In genomic region chr22:26613753-26614152, GRCh38 we compare ENCODE assay signal across 12 cellular contexts. TPM values are rescaled to one million over a fixed set of nuclear protein-coding genes. Genes with fewer than 3 reads are reported as not detected.
A peak's percentile ranks its signal among the peaks of the same experiment; 100 is the strongest.
DNase-seq lines count a peak whose midpoint lies in the region; TF ChIP-seq lines count a peak whose summit lies in the region.
"Not testable (repeated sequence)": the region's sequence is repeated elsewhere in the genome, so short reads cannot be mapped to it uniquely, and the experiment has no call there.
"Had no signal": no experiment of that assay in that cellular context is flagged by ENCODE, and none has a peak within 500 bp of the region (broad histone marks: within the 10 kb centered on the region; RNA-seq: fewer than 3 reads in every experiment).

No MANE protein-coding gene starts in this region.

- H3K36me3 ChIP-seq in BLaER1 treated with 17β-estradiol and CSF1 and Interleukin-3, amounts not matched to agents 10 nM and 100 nM; HUES48 (ENCODE audit: control insufficient read depth, insufficient read depth, low read length); mesendoderm (ENCODE audit: control insufficient read depth, insufficient read depth, low read length): not testable (repeated sequence)

- H2BK5ac ChIP-seq in mesendoderm (ENCODE audit: low read length), result not testable (repeated sequence)

- peak overlapping the region; percentile 19 for H3K27ac Mint-ChIP-seq in dendritic cell treated with granulocyte-macrophage colony-stimulating factor and Interleukin-4, amounts not matched to agents 40 ng/mL and 50 ng/mL, for 4 days
- not testable (repeated sequence) for H3K27ac Mint-ChIP-seq in glutamatergic neuron (ENCODE audit: unreplicated experiment)

- WGBS in mesendoderm (ENCODE audit: extremely low coverage, insufficient coverage, low lambda C conversion rate), result no CpG with 5 or more reads among the region's 10 CpGs

- not testable (repeated sequence) for H3K36me3 Mint-ChIP-seq in dendritic cell treated with granulocyte-macrophage colony-stimulating factor and Interleukin-4, amounts not matched to agents 40 ng/mL and 50 ng/mL, for 4 days (ENCODE audit: low read depth); glutamatergic neuron (ENCODE audit: unreplicated experiment)

- not testable (repeated sequence) for H3K18ac ChIP-seq in mesendoderm (ENCODE audit: low read length)

- not testable (repeated sequence) for H3K79me2 ChIP-seq in mesendoderm (ENCODE audit: control insufficient read depth, insufficient read depth, low read length)

- not testable (repeated sequence) for H3K4me3 ChIP-seq in BLaER1 treated with 17β-estradiol and CSF1 and Interleukin-3, amounts not matched to agents 10 nM and 100 nM; mesendoderm (ENCODE audit: low read length)
- H3K4me3 ChIP-seq in HUES48 (ENCODE audit: low read depth, low read length), result peak overlapping the region; percentile 18; the same call in 1 of the 2 replicates

- H4K20me1 ChIP-seq in BLaER1 treated with 17β-estradiol and CSF1 and Interleukin-3, amounts not matched to agents 10 nM and 100 nM, result not testable (repeated sequence)

- H3K9me3 ChIP-seq in BLaER1 treated with 17β-estradiol and CSF1 and Interleukin-3, amounts not matched to agents 10 nM and 100 nM (replicated peaks in 1 of 11); HUES48 (ENCODE audit: control insufficient read depth, insufficient read depth, low read length): not testable (repeated sequence)

- DNase-seq in NCI-H146 (lab: John Stamatoyannopoulos, UW), result peak; percentile 34
- DNase-seq in glutamatergic neuron, result not testable (repeated sequence)
- peak; percentile 68 for DNase-seq in mesendoderm

- not testable (repeated sequence) for H3K56ac ChIP-seq in mesendoderm (ENCODE audit: low read length)

- not testable (repeated sequence) for H2BK120ac ChIP-seq in mesendoderm (ENCODE audit: low read depth, low read length)

- not testable (repeated sequence) for H3K23ac ChIP-seq in mesendoderm (ENCODE audit: low read length)

- not testable (repeated sequence) for H3K4me3 Mint-ChIP-seq in dendritic cell treated with granulocyte-macrophage colony-stimulating factor and Interleukin-4, amounts not matched to agents 40 ng/mL and 50 ng/mL, for 4 days
- H3K4me3 Mint-ChIP-seq in glutamatergic neuron (ENCODE audit: unreplicated experiment), result peak overlapping the region; percentile 54

- H3K27me3 ChIP-seq in BLaER1 treated with 17β-estradiol and CSF1 and Interleukin-3, amounts not matched to agents 10 nM and 100 nM; mesendoderm (ENCODE audit: insufficient read depth, low read length, poor library complexity): not testable (repeated sequence)
- peaks cover 34% of the 10 kb centered on the region for H3K27me3 ChIP-seq in HUES48 (ENCODE audit: control insufficient read depth, insufficient read depth, low read length)

- peak overlapping the region in 9 of 11 experiments; percentile 72 to 92 (median 84); a peak in 16 of 22 replicates for H3K4me2 ChIP-seq in BLaER1 treated with 17β-estradiol and CSF1 and Interleukin-3, amounts not matched to agents 10 nM and 100 nM
- not testable (repeated sequence) for H3K4me2 ChIP-seq in mesendoderm (ENCODE audit: low read length)

- H2AK5ac ChIP-seq in mesendoderm (ENCODE audit: low read length), result not testable (repeated sequence)

- not testable (repeated sequence) for H4K5ac ChIP-seq in mesendoderm (ENCODE audit: low read length)

- intact Hi-C loops in dendritic cell treated with granulocyte-macrophage colony-stimulating factor and Interleukin-4, amounts not matched to agents 40 ng/mL and 50 ng/mL, for 4 days (cut with micrococcal nuclease), result not testable (repeated sequence)

- peak overlapping the region in 4 of 11 experiments; percentile 68 to 87 (median 75); a peak in 6 of 22 replicates for H3K27ac ChIP-seq in BLaER1 treated with 17β-estradiol and CSF1 and Interleukin-3, amounts not matched to agents 10 nM and 100 nM
- peak overlapping the region; percentile 82 for H3K27ac ChIP-seq in HUES48 (ENCODE audit: low read depth, low read length)
- not testable (repeated sequence) for H3K27ac ChIP-seq in mesendoderm (ENCODE audit: low read depth, low read length)

- H3K79me1 ChIP-seq in mesendoderm (ENCODE audit: low read length), result not testable (repeated sequence)

- not testable (repeated sequence) for H2BK15ac ChIP-seq in mesendoderm (replicated peaks; ENCODE audit: low read depth)

- TF ChIP-seq CTCF in glutamatergic neuron (IDR thresholded peaks at IDR 0.05; ENCODE audit: partially characterized antibody, unreplicated experiment), result not testable (repeated sequence)

- peak overlapping the region in 3 of 11 experiments; percentile 3 to 23 (median 19); a peak in 3 of 22 replicates for H3K9ac ChIP-seq in BLaER1 treated with 17β-estradiol and CSF1 and Interleukin-3, amounts not matched to agents 10 nM and 100 nM
- not testable (repeated sequence) for H3K9ac ChIP-seq in HUES48 (ENCODE audit: low read depth, low read length); mesendoderm (ENCODE audit: low read length)

- not testable (repeated sequence) for H3K4ac ChIP-seq in mesendoderm (ENCODE audit: low read depth, low read length)

- not testable (repeated sequence) for H3K27me3 Mint-ChIP-seq in dendritic cell treated with granulocyte-macrophage colony-stimulating factor and Interleukin-4, amounts not matched to agents 40 ng/mL and 50 ng/mL, for 4 days; glutamatergic neuron (ENCODE audit: unreplicated experiment)

- H3K4me1 ChIP-seq in BLaER1 treated with 17β-estradiol and CSF1 and Interleukin-3, amounts not matched to agents 10 nM and 100 nM, result peaks cover 89 to 99% (median 98%) of the 10 kb centered on the region in 10 experiments
- peaks cover 61% of the 10 kb centered on the region for H3K4me1 ChIP-seq in HUES48 (ENCODE audit: control insufficient read depth, insufficient read depth, low read length)
- peaks cover 28% of the 10 kb centered on the region for H3K4me1 ChIP-seq in mesendoderm (ENCODE audit: control insufficient read depth, low read depth, low read length)

- not testable (repeated sequence) for H3K9me3 Mint-ChIP-seq in dendritic cell treated with granulocyte-macrophage colony-stimulating factor and Interleukin-4, amounts not matched to agents 40 ng/mL and 50 ng/mL, for 4 days; glutamatergic neuron (ENCODE audit: unreplicated experiment)

- not testable (repeated sequence) for H4K8ac ChIP-seq in mesendoderm (ENCODE audit: low read depth, low read length)

- peaks cover 38% of the 10 kb centered on the region for H3K4me1 Mint-ChIP-seq in dendritic cell treated with granulocyte-macrophage colony-stimulating factor and Interleukin-4, amounts not matched to agents 40 ng/mL and 50 ng/mL, for 4 days (ENCODE audit: low read depth)
- peaks cover 10% of the 10 kb centered on the region for H3K4me1 Mint-ChIP-seq in glutamatergic neuron (ENCODE audit: low read depth, unreplicated experiment)

RNA-seq across cellular contexts. Expression of gene CRYBB1, which starts 4.1 kb away (rescaled TPM):
- not detected for total RNA-seq in glutamatergic neuron (ENCODE audit: unreplicated experiment)
- 7.3 TPM for polyA plus RNA-seq in mesendoderm (2013, experiment 1 of 2)
- 7.5 TPM for polyA plus RNA-seq in mesendoderm (2013, experiment 2 of 2)
- total RNA-seq: A673; CD4-positive, CD25-positive, alpha-beta regulatory T cell; CD8-positive, alpha-beta memory T cell; HFFc6; HT1080 had no signal
- polyA plus RNA-seq: AG04450; CD4-positive, CD25-positive, alpha-beta regulatory T cell; CD8-positive, alpha-beta memory T cell had no signal

RNA-seq across cellular contexts. Expression of gene CRYBA4, which starts 8.0 kb away (rescaled TPM):
- not detected for total RNA-seq in glutamatergic neuron (ENCODE audit: unreplicated experiment)
- 0.72 TPM for polyA plus RNA-seq in mesendoderm (2013, experiment 1 of 2)
- polyA plus RNA-seq in mesendoderm (2013, experiment 2 of 2), result 0.60 TPM
- total RNA-seq: A673; CD4-positive, CD25-positive, alpha-beta regulatory T cell; CD8-positive, alpha-beta memory T cell; HFFc6; HT1080 had no signal
- polyA plus RNA-seq: AG04450; CD8-positive, alpha-beta memory T cell had no signal

RNA-seq across cellular contexts. Expression of gene TPST2, which starts 23.8 kb away (rescaled TPM):
- total RNA-seq in glutamatergic neuron (ENCODE audit: unreplicated experiment), result 10.6 TPM
- 60.8 TPM for polyA plus RNA-seq in mesendoderm (2013, experiment 1 of 2)
- polyA plus RNA-seq in mesendoderm (2013, experiment 2 of 2), result 59.3 TPM

RNA-seq across cellular contexts. Expression of gene MIAT, which starts 43.6 kb away (rescaled TPM):
- 1,100 TPM for total RNA-seq in glutamatergic neuron (ENCODE audit: unreplicated experiment)
- polyA plus RNA-seq in mesendoderm (2013, experiment 1 of 2), result 5.6 TPM
- polyA plus RNA-seq in mesendoderm (2013, experiment 2 of 2), result 5.2 TPM
